ENCODE assay signal across 1 cellular context in genomic region chr1:31282426-31282825, GRCh38. TPM values are rescaled to one million over a fixed set of nuclear protein-coding genes. Genes with fewer than 3 reads are reported as not detected.
"Had no signal": no experiment of that assay in that cellular context is flagged by ENCODE, and none has a peak within 500 bp of the region (broad histone marks: within the 10 kb centered on the region; RNA-seq: fewer than 3 reads in every experiment).

No MANE protein-coding gene starts in this region.

RNA-seq across cellular contexts. Expression of gene NKAIN1, which starts 42.7 kb away (rescaled TPM):
- total RNA-seq: LHCN-M2 had no signal
